7 cellular contexts compared by ENCODE assay signal in the genomic region with DNA sequence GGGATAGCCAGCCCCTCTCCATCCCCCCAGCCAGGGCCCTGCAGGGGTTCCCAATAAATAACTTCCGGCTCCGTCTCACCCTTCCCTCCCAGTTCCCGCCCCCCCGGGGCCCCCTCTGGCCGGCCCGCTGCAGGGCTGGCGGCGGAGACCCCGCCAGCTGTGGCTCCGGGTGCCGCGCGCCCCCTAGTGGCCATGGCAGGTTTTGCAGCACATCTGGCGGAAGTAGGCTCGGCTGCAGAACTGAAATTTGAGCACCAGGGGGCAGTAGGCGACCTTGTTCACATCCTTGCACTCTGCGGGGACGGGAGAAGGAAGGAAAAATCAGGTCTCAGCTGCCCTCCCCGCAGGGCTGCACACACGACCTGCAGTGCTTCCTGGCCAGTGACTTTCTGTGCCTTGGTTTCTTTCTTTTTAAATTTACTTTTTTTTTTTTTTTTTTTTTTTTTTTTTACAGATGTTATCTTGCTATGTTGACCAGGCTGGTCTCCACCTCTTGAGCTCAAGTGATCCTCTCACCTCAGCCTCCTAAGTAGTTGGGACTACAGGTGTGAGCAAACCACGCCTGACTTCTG. TPM values are rescaled to one million over a fixed set of nuclear protein-coding genes. Genes with fewer than 3 reads are reported as not detected.
DNase-seq lines count a peak whose midpoint lies in the region; ATAC-seq and TF ChIP-seq lines count a peak whose summit lies in the region.

No MANE protein-coding gene starts in this region.

- no peaks in the 10 kb centered on the region for H3K79me2 ChIP-seq in parathyroid adenoma

- in situ Hi-C loops in SK-MEL-5 (cut with HindIII; ENCODE audit: low pct_unique_long_range_greater_than_20kb, low sequenced_read_pairs): no loop called here

- H3K27ac ChIP-seq in parathyroid adenoma (no peak overlapping the region), upper lobe of right lung (no peak overlapping the region)

- H3K36me3 ChIP-seq in parathyroid adenoma (ENCODE audit: control insufficient read depth, insufficient read depth, low read length) (no peaks in the 10 kb centered on the region), upper lobe of right lung (no peaks in the 10 kb centered on the region)

- DNase-seq in GM10266 (ENCODE audit: extremely low spot score) (peak; percentile 88), SK-MEL-5 (ENCODE audit: low read depth, low spot score) (peak; percentile 71), activated gamma-delta T cell (lab: John Stamatoyannopoulos, UW) (peak; percentile 59), germinal center (ENCODE audit: low spot score) (peak; percentile 80), upper lobe of right lung (peak; percentile 89)
- DNase-seq in Jurkat, Clone E6-1 (ENCODE audit: low read depth, low spot score): peak; percentile 72

- no peak overlapping the region for H3K4me2 ChIP-seq in parathyroid adenoma (ENCODE audit: low read length)

- no peaks in the 10 kb centered on the region for H3K9me3 ChIP-seq in parathyroid adenoma (ENCODE audit: control insufficient read depth, low read length)
- no peaks in the 10 kb centered on the region for H3K9me3 ChIP-seq in upper lobe of right lung

- no peak overlapping the region for H3K4me3 ChIP-seq in Jurkat, Clone E6-1 (ENCODE audit: low read length)
- H3K4me3 ChIP-seq in parathyroid adenoma (ENCODE audit: low read depth, low read length) (no peak overlapping the region), upper lobe of right lung (no peak overlapping the region)

- ATAC-seq in upper lobe of right lung: peak; percentile 88

- H2AFZ ChIP-seq in parathyroid adenoma: no peak overlapping the region

- intact Hi-C loops in upper lobe of right lung (cut with DNase I): no loop called here

- H3K4me1 ChIP-seq in parathyroid adenoma (no peaks in the 10 kb centered on the region), upper lobe of right lung (peaks cover 25% of the 10 kb centered on the region)

- H3K27me3 ChIP-seq in parathyroid adenoma (ENCODE audit: control insufficient read depth, insufficient read depth, low read length): no peaks in the 10 kb centered on the region
- no peaks in the 10 kb centered on the region for H3K27me3 ChIP-seq in upper lobe of right lung

- TF ChIP-seq CTCF in GM10266 (IDR thresholded peaks at IDR 0.05; ENCODE audit: control insufficient read depth, insufficient read depth, low read depth, missing control alignments) (peak; percentile 100), parathyroid adenoma (IDR thresholded peaks at IDR 0.05) (peak; percentile 100), upper lobe of right lung (IDR thresholded peaks at IDR 0.05) (peak; percentile 98)

- H3K9ac ChIP-seq in parathyroid adenoma: no peak overlapping the region

RNA-seq across cellular contexts. Expression of a gene that starts 3.6 kb away (rescaled TPM):
- polyA plus RNA-seq in Jurkat, Clone E6-1 (2012; ENCODE audit: insufficient read depth, insufficient read length): 3.1 TPM
- 0.05 and 0.27 TPM in 2 replicates for total RNA-seq in SK-MEL-5 (2014; rRNA removed; shearing (Covaris generic))
- 0.40 and 1.6 TPM in 2 replicates for polyA plus RNA-seq in SK-MEL-5 (2015; cell fraction: cytosol; rRNA removed)
- polyA plus RNA-seq in SK-MEL-5 (2015; cell fraction: nucleus; rRNA removed): 0.04 and 0.51 TPM in 2 replicates
- total RNA-seq in upper lobe of right lung: 106 TPM

RNA-seq across cellular contexts. Expression of a gene that starts 29.7 kb away (rescaled TPM):
- polyA plus RNA-seq in Jurkat, Clone E6-1 (2012; ENCODE audit: insufficient read depth, insufficient read length): 24.6 TPM
- total RNA-seq in SK-MEL-5 (2014; rRNA removed; shearing (Covaris generic)): not detected in 2 replicates
- not detected in 2 replicates for polyA plus RNA-seq in SK-MEL-5 (2015; cell fraction: cytosol; rRNA removed)
- polyA plus RNA-seq in SK-MEL-5 (2015; cell fraction: nucleus; rRNA removed): not detected in 2 replicates
- total RNA-seq in upper lobe of right lung: 29.4 TPM

RNA-seq across cellular contexts. Expression of a gene that starts 49.6 kb away (rescaled TPM):
- not detected for polyA plus RNA-seq in Jurkat, Clone E6-1 (2012; ENCODE audit: insufficient read depth, insufficient read length)
- total RNA-seq in SK-MEL-5 (2014; rRNA removed; shearing (Covaris generic)): not detected in 2 replicates
- polyA plus RNA-seq in SK-MEL-5 (2015; cell fraction: cytosol; rRNA removed): not detected in 2 replicates
- not detected in 2 replicates for polyA plus RNA-seq in SK-MEL-5 (2015; cell fraction: nucleus; rRNA removed)
- total RNA-seq in upper lobe of right lung: not detected

Comparison
In these comparisons a context has a peak if more than half of its experiments do, and no peak if none do; other contexts are left out.
1. RNA of a gene that starts 3.6 kb away (total RNA-seq): 106 TPM in upper lobe of right lung (single experiment); 0.05 to 0.27 TPM in SK-MEL-5; every median in the first group is over 10 times any median in the second.
2. RNA of a gene that starts 29.7 kb away (total RNA-seq): 29.4 TPM in upper lobe of right lung (single experiment); not detected in SK-MEL-5; every median in the first group is over 10 times any median in the second.
3. Peak in every context shown above with its lines, with median percentiles within 50 percentile points of each other: DNase-seq and CTCF ChIP-seq.